In the genomic region with DNA sequence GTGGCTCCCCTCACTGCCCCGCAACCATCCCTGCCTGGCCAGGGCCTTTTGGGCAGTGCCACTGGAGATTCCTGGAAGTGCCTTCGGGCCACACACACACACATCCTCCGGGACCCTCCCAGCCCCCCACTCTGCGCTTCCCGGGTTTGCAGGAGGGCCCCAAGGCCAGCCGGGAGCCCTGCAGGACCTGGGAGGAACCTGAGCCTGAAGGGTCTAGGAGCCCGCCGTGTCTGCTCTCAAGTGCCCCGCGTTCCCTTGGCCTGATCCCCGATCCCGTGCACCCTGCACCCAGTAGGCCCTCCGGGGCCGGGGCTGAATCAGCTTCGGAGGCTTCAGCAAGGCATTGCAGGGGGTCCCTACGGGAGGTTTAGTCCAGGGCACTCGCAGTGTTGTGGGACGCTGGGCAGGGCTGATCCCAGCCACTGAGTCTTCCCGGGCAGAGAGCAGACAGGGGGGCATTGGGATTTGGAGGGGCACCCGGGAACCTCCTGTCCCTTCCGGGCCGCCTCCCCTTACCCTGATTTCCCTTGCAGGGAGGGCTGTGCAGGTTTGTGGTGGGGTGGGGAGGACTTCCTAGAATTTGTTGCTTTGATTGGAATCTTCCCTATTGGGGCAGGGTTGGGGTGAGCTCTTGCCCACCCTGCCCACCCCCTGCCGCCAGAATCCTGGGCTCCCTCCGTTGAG, we compare ENCODE assay signal across 26 cellular contexts. TPM values are rescaled to one million over a fixed set of nuclear protein-coding genes. Genes with fewer than 3 reads are reported as not detected.
DNase-seq lines count a peak whose midpoint lies in the region; ATAC-seq and TF ChIP-seq lines count a peak whose summit lies in the region.
"Had no signal": no experiment of that assay in that cellular context is flagged by ENCODE, and none has a peak within 500 bp of the region (broad histone marks: within the 10 kb centered on the region; RNA-seq: fewer than 3 reads in every experiment).

No MANE protein-coding gene starts in this region.

- peak overlapping the region; percentile 29; the same call in 1 of the 2 replicates for H3K4me3 Mint-ChIP-seq in WTC11
- H3K4me3 Mint-ChIP-seq: HFFc6; memory B cell; stimulated activated naive CD8-positive, alpha-beta T cell treated with anti-CD3 and anti-CD28 coated beads, Interleukin-15, amount 100 ng/mL, for 72 hours; T-cell had no signal

- H2BK5ac ChIP-seq in trophoblast cell (ENCODE audit: low read depth, low read length, poor library complexity), result no peak overlapping the region

- H4K12ac ChIP-seq in trophoblast cell (ENCODE audit: low read depth, low read length), result no peak overlapping the region

- H2AK5ac ChIP-seq in trophoblast cell (ENCODE audit: low read length), result peak overlapping the region; percentile 46

- no peak overlapping the region for H3K4me3 ChIP-seq in HEK293 (ENCODE audit: low read depth, low read length)
- H3K4me3 ChIP-seq in trophoblast cell (ENCODE audit: low read depth, low read length), result no peak overlapping the region
- H3K4me3 ChIP-seq: sigmoid colon, tibial artery had no signal

- H3K23ac ChIP-seq in trophoblast cell (ENCODE audit: low read length), result no peak overlapping the region

- H3K18ac ChIP-seq in trophoblast cell (ENCODE audit: low read length), result peak overlapping the region; percentile 25

- H2BK12ac ChIP-seq in trophoblast cell (ENCODE audit: low read length), result peak overlapping the region; percentile 51

- H3K27ac Mint-ChIP-seq in WTC11, result no peak overlapping the region
- H3K27ac Mint-ChIP-seq: HFFc6, memory B cell, T-cell had no signal

- no peaks in the 10 kb centered on the region for H3K9me3 Mint-ChIP-seq in WTC11
- H3K9me3 Mint-ChIP-seq: HFFc6; memory B cell; stimulated activated naive CD8-positive, alpha-beta T cell treated with anti-CD3 and anti-CD28 coated beads, Interleukin-15, amount 100 ng/mL, for 72 hours; T-cell had no signal

- peaks cover 75% of the 10 kb centered on the region for H3K4me1 Mint-ChIP-seq in WTC11

- H3K79me1 ChIP-seq in trophoblast cell (ENCODE audit: low read length), result peaks cover 27% of the 10 kb centered on the region

- no peak overlapping the region for H2AFZ ChIP-seq in trophoblast cell (ENCODE audit: insufficient read depth, low read length, poor library complexity)
- H2AFZ ChIP-seq: parathyroid adenoma had no signal

- POLR2A ChIA-PET in HEK293 (lab: Yijun Ruan, JAX) (interaction anchor here (1.2 kb wide), 2 partner anchors 10 to 13 kb away, joined by 3 to 5 read pairs; no protein-coding TSS in a partner anchor), WTC11 (lab: Charles Lee) (interaction anchor here (0.8 kb wide), 1 partner anchor 14 kb away, joined by 3 read pairs; no protein-coding TSS in a partner anchor), HEK293T (lab: Yijun Ruan, JAX) (interaction anchor here (1.9 kb wide), 1 partner anchor 14 kb away, joined by 10 read pairs; no protein-coding TSS in a partner anchor)

- H3K36me3 ChIP-seq in HEK293 (ENCODE audit: control insufficient read depth in 2 of 2, insufficient read depth in 1 of 2, low read length in 2 of 2) (no peaks in the 10 kb centered on the region), trophoblast cell (ENCODE audit: control insufficient read depth in 1 of 2, insufficient read depth in 2 of 2, low read length in 2 of 2) (no peaks in the 10 kb centered on the region)
- H3K36me3 ChIP-seq: sigmoid colon, tibial artery had no signal

- no peak overlapping the region for H3K4ac ChIP-seq in trophoblast cell (ENCODE audit: low read depth, low read length)

- peak overlapping the region; percentile 12 for H2BK120ac ChIP-seq in trophoblast cell (ENCODE audit: insufficient read depth, low read length, poor library complexity)

- ATAC-seq in WTC11, result no peak; the same call in 1 of the 2 replicates
- ATAC-seq in HG03520 (IDR thresholded peaks at IDR 0.05; ENCODE audit: unreplicated experiment), result no peak
- ATAC-seq: Right ventricle myocardium inferior; stimulated activated naive CD8-positive, alpha-beta T cell treated with anti-CD3 and anti-CD28 coated beads, Interleukin-15, amount 100 ng/mL, for 72 hours; T-cell had no signal

- H4K91ac ChIP-seq in trophoblast cell (ENCODE audit: low read depth, low read length), result peak overlapping the region; percentile 49

- H3K9me3 ChIP-seq in HEK293 (ENCODE audit: control insufficient read depth, insufficient read depth, low read depth, low read length) (no peaks in the 10 kb centered on the region), trophoblast cell (ENCODE audit: insufficient read depth, low read depth, low read length) (peaks cover 2% of the 10 kb centered on the region)
- H3K9me3 ChIP-seq: sigmoid colon, tibial artery had no signal

- no peak overlapping the region for H3K4me2 ChIP-seq in trophoblast cell (ENCODE audit: low read length)

- H4K8ac ChIP-seq in trophoblast cell (ENCODE audit: low read depth, low read length), result no peak overlapping the region

- no peaks in the 10 kb centered on the region for H3K36me3 Mint-ChIP-seq in WTC11
- H3K36me3 Mint-ChIP-seq: memory B cell, T-cell had no signal

- no peak for DNase-seq in WTC11 (ENCODE audit: low spot score)
- peak; percentile 34 for DNase-seq in left kidney (ENCODE audit: low read depth, low spot score)
- no peak for DNase-seq in trophoblast cell
- no peak for DNase-seq in islet precursor cell
- DNase-seq in HEK293T (ENCODE audit: extremely low spot score), result no peak
- DNase-seq: activated CD4-positive, alpha-beta T cell treated with anti-CD3 and anti-CD28 coated beads for 1 hour; activated naive CD4-positive, alpha-beta T cell treated with Interleukin-2 at 50 U/mL for 16 hours; activated T-cell treated with anti-CD3 and anti-CD28 coated beads, Interleukin-2, amount 50 U/mL, for 48 hours; amniotic stem cell; DMS 273 treated with DMSO at 0.1 percent for 48 hours; HFFc6; kidney glomerular epithelial cell; NCI-H1436 treated with DMSO at 0.1 percent for 48 hours; NCI-H446 treated with DMSO at 0.1 percent for 48 hours; sigmoid colon; stimulated activated naive CD8-positive, alpha-beta T cell treated with anti-CD3 and anti-CD28 coated beads, Interleukin-15, amount 100 ng/mL, for 72 hours; T-cell; tibial artery had no signal

- H3K9ac ChIP-seq in trophoblast cell (ENCODE audit: low read length), result no peak overlapping the region
- H3K9ac ChIP-seq: parathyroid adenoma had no signal

- H3K27me3 Mint-ChIP-seq in WTC11 (ENCODE audit: low read depth), result peaks cover 2% of the 10 kb centered on the region; the same call in 1 of the 2 replicates

- no peak overlapping the region for H3K27ac ChIP-seq in HEK293 (ENCODE audit: extremely low read depth, low read depth, low read length)
- no peak overlapping the region for H3K27ac ChIP-seq in trophoblast cell (ENCODE audit: low read depth, low read length)
- H3K27ac ChIP-seq: parathyroid adenoma, sigmoid colon, tibial artery had no signal

- CTCF ChIA-PET in HEK293 (lab: Yijun Ruan, JAX) (interaction anchor here (0.6 to 3.2 kb wide), 4 partner anchors 17 to 248 kb away, joined by 3 to 22 read pairs (median 4); no protein-coding TSS in a partner anchor), WTC11 (lab: Charles Lee) (interaction anchor here (0.6 to 4.1 kb wide), 14 partner anchors 9 to 153 kb away, joined by 3 to 52 read pairs (median 4); no protein-coding TSS in a partner anchor), HEK293T (lab: Yijun Ruan, JAX) (interaction anchor here (0.6 to 1.2 kb wide), 2 partner anchors 17 to 336 kb away, joined by 3 to 4 read pairs; no protein-coding TSS in a partner anchor)

- no peaks in the 10 kb centered on the region for H3K27me3 ChIP-seq in trophoblast cell (ENCODE audit: insufficient read depth, low read length)

- no peak for TF ChIP-seq CTCF in HEK293 (tag by site-specific recombination; IDR thresholded peaks at IDR 0.05)
- TF ChIP-seq CTCF in WTC11 (IDR thresholded peaks at IDR 0.05), result no peak

- H3K4me1 ChIP-seq in HEK293 (ENCODE audit: control insufficient read depth, insufficient read depth, low read length) (peaks cover 8% of the 10 kb centered on the region; the same call in 1 of the 2 replicates), trophoblast cell (ENCODE audit: control insufficient read depth in 1 of 2, insufficient read depth in 2 of 2, low read length in 2 of 2) (peaks cover 38 to 42% of the 10 kb centered on the region in 2 experiments)
- H3K4me1 ChIP-seq: parathyroid adenoma had no signal

- peaks cover 6% of the 10 kb centered on the region for H3K79me2 ChIP-seq in trophoblast cell (ENCODE audit: control insufficient read depth, insufficient read depth, low read length, poor library complexity)
- H3K79me2 ChIP-seq: parathyroid adenoma had no signal

- H3K14ac ChIP-seq in trophoblast cell (ENCODE audit: low read length), result peak overlapping the region; percentile 13

- no CpG with 5 or more reads among the region's 24 CpGs for WGBS in trophoblast cell (ENCODE audit: extremely low coverage, insufficient coverage, insufficient read length)

TF ChIP-seq in HEK293, 187 proteins besides CTCF, POLR2A, EP300 and RAD21:
- no peak for TF ChIP-seq OVOL3 (tag by site-specific recombination; IDR thresholded peaks at IDR 0.05)
- 0 out of 2 replicates have a peak, but pooled peaks have one; percentile 23 for TF ChIP-seq KLF9 (tag by site-specific recombination; IDR thresholded peaks at IDR 0.05; ENCODE audit: low read depth)
- TF ChIP-seq ZNF792 (tag by site-specific recombination; IDR thresholded peaks at IDR 0.05), result no peak

TF ChIP-seq in WTC11, 78 proteins besides CTCF, POLR2A, EP300 and RAD21 (continues in another document):
- TF ChIP-seq, protein P1, sequence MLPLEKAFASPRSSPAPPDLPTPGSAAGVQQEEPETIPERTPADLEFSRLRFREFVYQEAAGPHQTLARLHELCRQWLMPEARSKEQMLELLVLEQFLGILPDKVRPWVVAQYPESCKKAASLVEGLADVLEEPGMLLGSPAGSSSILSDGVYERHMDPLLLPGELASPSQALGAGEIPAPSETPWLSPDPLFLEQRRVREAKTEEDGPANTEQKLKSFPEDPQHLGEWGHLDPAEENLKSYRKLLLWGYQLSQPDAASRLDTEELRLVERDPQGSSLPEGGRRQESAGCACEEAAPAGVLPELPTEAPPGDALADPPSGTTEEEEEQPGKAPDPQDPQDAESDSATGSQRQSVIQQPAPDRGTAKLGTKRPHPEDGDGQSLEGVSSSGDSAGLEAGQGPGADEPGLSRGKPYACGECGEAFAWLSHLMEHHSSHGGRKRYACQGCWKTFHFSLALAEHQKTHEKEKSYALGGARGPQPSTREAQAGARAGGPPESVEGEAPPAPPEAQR (CRISPR knock-in tag; IDR thresholded peaks at IDR 0.05), result no peak

TF ChIP-seq in HEK293T, 16 proteins besides CTCF, POLR2A, EP300 and RAD21 (continues in another document):
- TF ChIP-seq L3MBTL2 (conservative IDR thresholded peaks at IDR 0.05) (no peak), SUZ12 (IDR thresholded peaks at IDR 0.05) (no peak), ELF4 (IDR thresholded peaks at IDR 0.05) (no peak), TARDBP (IDR thresholded peaks at IDR 0.05) (no peak), LEF1 (IDR thresholded peaks at IDR 0.05; ENCODE audit: borderline replicate concordance) (no peak), ZNF384 (IDR thresholded peaks at IDR 0.05) (no peak), CTBP1 (IDR thresholded peaks at IDR 0.05; ENCODE audit: borderline replicate concordance) (no peak), FOXM1 (IDR thresholded peaks at IDR 0.05; ENCODE audit: borderline replicate concordance) (no peak), SP1 (IDR thresholded peaks at IDR 0.05) (no peak)

RNA-seq across cellular contexts. Expression of a gene that starts 36.9 kb away (rescaled TPM):
- total RNA-seq in WTC11 (2021), result 0.24 to 0.41 TPM (median 0.27 TPM) in 3 replicates
- polyA plus RNA-seq in trophoblast cell (2013), result not detected in 2 replicates
- total RNA-seq: bronchial epithelial cell, glomerular endothelial cell, HFFc6, MCF 10A, Right ventricle myocardium inferior, sigmoid colon, T-cell had no signal

RNA-seq across cellular contexts. Expression of a gene that starts 54.3 kb away (rescaled TPM):
- 115 to 117 TPM (median 117 TPM) in 3 replicates for total RNA-seq in WTC11 (2021)
- polyA plus RNA-seq in trophoblast cell (2013), result 38.7 and 44.2 TPM in 2 replicates
